Comparison of ENCODE assay signal across 8 cellular contexts in the genomic region with DNA sequence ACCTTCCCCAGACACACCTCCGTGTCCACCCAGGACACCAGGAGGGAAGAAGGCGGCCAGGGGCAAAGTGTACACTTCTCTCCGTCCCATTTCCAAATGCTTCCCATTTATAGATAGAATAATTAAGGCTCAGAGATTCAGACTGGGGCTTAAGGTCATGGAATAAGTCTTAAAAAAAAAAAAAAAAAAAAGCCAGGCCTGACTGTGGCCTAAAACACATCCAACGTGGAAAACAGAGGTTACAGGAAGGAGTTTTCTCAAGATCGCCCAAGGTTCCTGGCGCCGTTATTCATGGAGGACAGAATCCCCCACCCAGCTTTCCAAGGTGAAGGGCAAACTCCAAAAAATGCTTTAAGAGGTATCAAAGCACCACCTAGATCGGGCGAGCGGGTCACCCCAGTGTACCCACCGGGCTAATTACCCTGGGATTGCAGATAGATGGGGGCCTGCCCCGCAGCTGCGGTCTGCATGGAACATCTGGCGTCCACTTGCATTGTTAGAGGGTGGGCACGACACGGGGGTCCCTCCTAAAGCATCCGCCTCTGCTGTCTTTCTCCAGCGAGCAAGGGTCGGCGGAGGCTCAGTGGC. TPM values are rescaled to one million over a fixed set of nuclear protein-coding genes. Genes with fewer than 3 reads are reported as not detected.
DNase-seq lines count a peak whose midpoint lies in the region; ATAC-seq and TF ChIP-seq lines count a peak whose summit lies in the region.

No MANE protein-coding gene starts in this region.

- no peak for TF ChIP-seq POLR2A in HCT116 (IDR thresholded peaks at IDR 0.05; ENCODE audit: borderline replicate concordance, extremely low read depth, insufficient read depth, insufficient read length)

- peaks cover 46% of the 10 kb centered on the region for H3K36me3 Mint-ChIP-seq in activated CD8-positive, alpha-beta T cell treated with anti-CD3 and anti-CD28 coated beads for 36 hours (ENCODE audit: low read depth)
- no peaks in the 10 kb centered on the region for H3K36me3 Mint-ChIP-seq in glutamatergic neuron (ENCODE audit: unreplicated experiment)

- DNase-seq in HCT116 (ENCODE audit: low read depth, low spot score) (no peak), glutamatergic neuron (no peak), smooth muscle cell (lab: John Stamatoyannopoulos, UW; ENCODE audit: unreplicated experiment) (no peak), NOMO-1 (lab: John Stamatoyannopoulos, UW; ENCODE audit: unreplicated experiment in 2 of 2) (no peak), foreskin melanocyte (no peak), superior temporal gyrus (ENCODE audit: extremely low spot score) (no peak)
- DNase-seq in activated CD8-positive, alpha-beta T cell treated with anti-CD3 and anti-CD28 coated beads for 36 hours = no peak
- DNase-seq in activated CD4-positive, alpha-beta T cell treated with anti-CD3 and anti-CD28 coated beads for 48 hours = no peak

- WGBS in smooth muscle cell (ENCODE audit: low lambda C conversion rate) = 64% methylated on average over 20 of the region's 20 CpGs

- CTCF ChIA-PET in HCT116 (lab: Charles Lee) = interaction anchor here (1.2 to 1.8 kb wide), 2 partner anchors 22 to 218 kb away, joined by 3 to 6 read pairs; no protein-coding TSS in a partner anchor
- CTCF ChIA-PET in activated CD8-positive, alpha-beta T cell treated with anti-CD3 and anti-CD28 coated beads for 36 hours (lab: Charles Lee) = interaction anchor here (1.3 to 1.9 kb wide), 2 partner anchors 21 to 53 kb away, joined by 3 to 9 read pairs; no protein-coding TSS in a partner anchor

- H3K4me3 Mint-ChIP-seq in activated CD8-positive, alpha-beta T cell treated with anti-CD3 and anti-CD28 coated beads for 36 hours = peak overlapping the region; percentile 97
- H3K4me3 Mint-ChIP-seq in glutamatergic neuron (ENCODE audit: unreplicated experiment) = peak overlapping the region; percentile 38

- ATAC-seq in HCT116 = no peak
- no peak for ATAC-seq in activated CD8-positive, alpha-beta T cell treated with anti-CD3 and anti-CD28 coated beads for 36 hours

- H3K9me3 ChIP-seq in HCT116 (ENCODE audit: control insufficient read depth in 1 of 2, insufficient read depth in 1 of 2, low read depth in 1 of 2, low read length in 2 of 2) = no peaks in the 10 kb centered on the region
- no peaks in the 10 kb centered on the region for H3K9me3 ChIP-seq in smooth muscle cell (replicated peaks; ENCODE audit: low read depth)

- H3K27ac ChIP-seq in HCT116 (ENCODE audit: low read depth, low read length) (peak overlapping the region; percentile 96), smooth muscle cell (ENCODE audit: low read depth) (peak overlapping the region; percentile 100)

- H3K79me2 ChIP-seq in HCT116 (ENCODE audit: insufficient read depth, low read length) = peaks cover 71% of the 10 kb centered on the region
- peaks cover 72% of the 10 kb centered on the region for H3K79me2 ChIP-seq in smooth muscle cell (ENCODE audit: low read depth)

- no peaks in the 10 kb centered on the region for H3K27me3 Mint-ChIP-seq in activated CD8-positive, alpha-beta T cell treated with anti-CD3 and anti-CD28 coated beads for 36 hours
- H3K27me3 Mint-ChIP-seq in glutamatergic neuron (ENCODE audit: unreplicated experiment) = peaks cover 4% of the 10 kb centered on the region

- no peak for TF ChIP-seq CTCF in HCT116 (IDR thresholded peaks at IDR 0.05 in 2 of 3, conservative IDR thresholded peaks at IDR 0.05 in 1 of 3; ENCODE audit: borderline replicate concordance in 1 of 3, insufficient read depth in 1 of 3, low read depth in 2 of 3, low read length in 2 of 3)
- no peak for TF ChIP-seq CTCF in activated CD8-positive, alpha-beta T cell treated with anti-CD3 and anti-CD28 coated beads for 36 hours (IDR thresholded peaks at IDR 0.05)
- no peak for TF ChIP-seq CTCF in glutamatergic neuron (IDR thresholded peaks at IDR 0.05; ENCODE audit: partially characterized antibody, unreplicated experiment)
- no peak for TF ChIP-seq CTCF in smooth muscle cell (IDR thresholded peaks at IDR 0.05; ENCODE audit: borderline replicate concordance, insufficient read depth, poor library complexity, severe bottlenecking)

- peak overlapping the region; percentile 97 for H3K9ac ChIP-seq in HCT116 (ENCODE audit: low read length)
- peak overlapping the region; percentile 99 for H3K9ac ChIP-seq in smooth muscle cell (ENCODE audit: low read depth)

- no peaks in the 10 kb centered on the region for H3K9me3 Mint-ChIP-seq in activated CD8-positive, alpha-beta T cell treated with anti-CD3 and anti-CD28 coated beads for 36 hours
- H3K9me3 Mint-ChIP-seq in glutamatergic neuron (ENCODE audit: unreplicated experiment) = peaks cover 3% of the 10 kb centered on the region

- H3K36me3 ChIP-seq in HCT116 (ENCODE audit: control insufficient read depth in 1 of 2, insufficient read depth in 2 of 2, low read length in 2 of 2) (peaks cover 3 to 37% of the 10 kb centered on the region in 2 experiments; a peak in 2 of 4 replicates), smooth muscle cell (ENCODE audit: low read depth) (no peaks in the 10 kb centered on the region)

- H3K4me1 ChIP-seq in HCT116 (ENCODE audit: control insufficient read depth in 1 of 2, insufficient read depth in 2 of 2, low read length in 2 of 2) (peaks cover 62 to 87% of the 10 kb centered on the region in 2 experiments), smooth muscle cell (ENCODE audit: low read depth) (peaks cover 21% of the 10 kb centered on the region)

- RAD21 ChIA-PET in HCT116 (lab: Charles Lee; ENCODE audit: low non-redundant PET in 1 of 2, low total read pairs in 2 of 2, uncharacterized antibody in 2 of 2, unreplicated experiment in 2 of 2) = interaction anchor here in 1 of 2 experiments (0.6 to 0.9 kb wide), 4 partner anchors 21 to 673 kb away, joined by 3 to 4 read pairs (median 3); no protein-coding TSS in a partner anchor

- peaks cover 57% of the 10 kb centered on the region for H3F3A ChIP-seq in smooth muscle cell (ENCODE audit: low read depth)

- no TSS peak for BruUV-seq in HCT116 (replicated peaks; lab: Mats Ljungman, UMichigan)

- intact Hi-C loops in HCT116 (cut with micrococcal nuclease) = loop anchor here (5.0 kb wide), 1 partner anchor 44 kb away; a partner anchor contains a TSS
- intact Hi-C loops in activated CD8-positive, alpha-beta T cell treated with anti-CD3 and anti-CD28 coated beads for 36 hours (cut with micrococcal nuclease) = no loop called here

- TF ChIP-seq RAD21 in HCT116 (IDR thresholded peaks at IDR 0.05; ENCODE audit: low read depth) = no peak

- H3K9me2 ChIP-seq in HCT116 (ENCODE audit: insufficient read depth) = no peaks in the 10 kb centered on the region

- peaks cover 46% of the 10 kb centered on the region for H3K4me1 Mint-ChIP-seq in activated CD8-positive, alpha-beta T cell treated with anti-CD3 and anti-CD28 coated beads for 36 hours (ENCODE audit: low read depth)
- peaks cover 1% of the 10 kb centered on the region for H3K4me1 Mint-ChIP-seq in glutamatergic neuron (ENCODE audit: low read depth, unreplicated experiment)

- peak overlapping the region; percentile 99 for H3K27ac Mint-ChIP-seq in activated CD8-positive, alpha-beta T cell treated with anti-CD3 and anti-CD28 coated beads for 36 hours
- H3K27ac Mint-ChIP-seq in glutamatergic neuron (ENCODE audit: unreplicated experiment) = no peak overlapping the region

- H4K20me1 ChIP-seq in HCT116 (ENCODE audit: insufficient read depth) (peaks cover 12% of the 10 kb centered on the region; the same call in 1 of the 2 replicates), smooth muscle cell (ENCODE audit: low read depth) (peaks cover 68% of the 10 kb centered on the region)

- no peaks in the 10 kb centered on the region for H3K27me3 ChIP-seq in HCT116 (ENCODE audit: insufficient read depth, low read length)
- H3K27me3 ChIP-seq in smooth muscle cell (ENCODE audit: low read depth) = no peaks in the 10 kb centered on the region

- POLR2A ChIA-PET in HCT116 (lab: Charles Lee) = interaction anchor here (0.9 to 4.6 kb wide), 7 partner anchors 11 to 46 kb away, joined by 3 to 64 read pairs (median 7); a partner anchor contains a TSS
- POLR2A ChIA-PET in activated CD8-positive, alpha-beta T cell treated with anti-CD3 and anti-CD28 coated beads for 36 hours (lab: Charles Lee) = interaction anchor here (0.7 to 5.8 kb wide), 2 partner anchors 9 to 22 kb away, joined by 3 to 41 read pairs; no protein-coding TSS in a partner anchor

- H3K4me3 ChIP-seq in HCT116 (replicated peaks in 1 of 2; ENCODE audit: low read depth in 1 of 2, low read length in 2 of 2) = peak overlapping the region; percentile 84 to 91
- H3K4me3 ChIP-seq in smooth muscle cell = peak overlapping the region; percentile 94

- H3K4me2 ChIP-seq in HCT116 (ENCODE audit: low read length) = peak overlapping the region; percentile 91
- peak overlapping the region; percentile 87 for H3K4me2 ChIP-seq in smooth muscle cell

- H2AFZ ChIP-seq in HCT116 (ENCODE audit: low read depth, low read length, poor library complexity, severe bottlenecking) (no peak overlapping the region), smooth muscle cell (ENCODE audit: low read depth) (no peak overlapping the region)

TF ChIP-seq in HCT116, 20 proteins besides CTCF, POLR2A, EP300 and RAD21 (continues in another document):
- TF ChIP-seq CEBPB (IDR thresholded peaks at IDR 0.05; ENCODE audit: low read depth) = no peak

RNA-seq across cellular contexts. Expression of a gene that starts 36.1 kb away (rescaled TPM):
- total RNA-seq in HCT116 (2021; ENCODE audit: unreplicated experiment) = not detected
- polyA plus RNA-seq in HCT116 (2012) = 0.17 and 0.30 TPM in 2 replicates
- total RNA-seq in activated CD8-positive, alpha-beta T cell treated with anti-CD3 and anti-CD28 coated beads for 36 hours = 1 to 10 TPM in 1 of 2 experiments, under 1 TPM in 1; 0.56 to 1.3 TPM
- not detected for total RNA-seq in glutamatergic neuron (ENCODE audit: unreplicated experiment)
- total RNA-seq in smooth muscle cell = not detected in 2 replicates
- 2.7 and 2.8 TPM in 2 replicates for polyA plus RNA-seq in smooth muscle cell

RNA-seq across cellular contexts. Expression of a gene that starts 45.6 kb away (rescaled TPM):
- total RNA-seq in HCT116 (2021; ENCODE audit: unreplicated experiment) (9.8 TPM), glutamatergic neuron (ENCODE audit: unreplicated experiment) (46.0 TPM), smooth muscle cell (3.0 and 4.7 TPM in 2 replicates)
- 5.4 and 6.1 TPM in 2 replicates for polyA plus RNA-seq in HCT116 (2012)
- total RNA-seq in activated CD8-positive, alpha-beta T cell treated with anti-CD3 and anti-CD28 coated beads for 36 hours = 1 to 10 TPM; 6.6 to 6.8 TPM
- polyA plus RNA-seq in smooth muscle cell = 5.8 and 8.2 TPM in 2 replicates
